ENCODE assay signal across 8 cellular contexts in the genomic region with DNA sequence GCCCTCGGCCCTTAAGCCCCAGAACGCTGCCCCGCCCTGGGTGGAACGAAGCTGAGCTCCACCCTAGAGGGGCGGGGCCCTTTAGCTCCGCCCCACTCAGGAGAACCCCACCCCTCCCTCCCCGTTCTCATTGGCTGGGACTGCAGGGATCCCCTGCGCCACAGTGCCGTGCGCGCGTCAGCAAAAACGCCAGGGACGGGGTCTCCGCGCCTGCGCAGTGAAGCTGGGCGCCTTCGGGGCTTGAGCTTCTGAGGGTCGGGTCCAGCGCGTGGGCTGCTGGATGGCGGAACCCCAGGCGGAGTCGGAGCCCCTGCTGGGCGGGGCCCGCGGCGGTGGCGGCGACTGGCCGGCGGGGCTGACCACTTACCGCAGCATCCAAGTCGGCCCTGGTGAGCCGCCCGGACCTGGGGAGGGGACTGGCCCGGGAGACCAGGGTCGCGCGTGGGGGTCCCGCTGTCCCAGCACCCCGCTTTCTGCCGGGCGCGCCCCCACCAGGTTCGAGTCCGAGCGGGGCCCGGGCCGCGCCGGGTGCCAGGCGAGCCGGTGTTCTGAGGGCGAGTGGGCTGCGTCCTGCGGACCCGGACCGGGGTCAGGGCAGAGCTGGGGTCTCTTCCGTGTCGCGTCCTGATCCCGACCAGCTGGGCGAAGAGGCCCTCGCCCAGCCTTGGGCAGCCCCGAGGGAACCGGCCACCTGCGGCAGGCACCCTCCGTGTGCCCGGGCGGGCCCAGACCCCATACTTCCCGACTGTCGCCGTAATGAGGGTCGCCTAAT. TPM values are rescaled to one million over a fixed set of nuclear protein-coding genes. Genes with fewer than 3 reads are reported as not detected.
DNase-seq lines count a peak whose midpoint lies in the region; ATAC-seq and TF ChIP-seq lines count a peak whose summit lies in the region.

A gene (plus strand): TSS at position 215 of the 772 bp plus-strand sequence. CDS start 66 bp downstream, at position 281.

- TF ChIP-seq CTCF in epithelial cell of proximal tubule (conservative IDR thresholded peaks at IDR 0.05; ENCODE audit: low read depth, low read length), result no peak

- peak; percentile 91 for ATAC-seq in GM21529 (IDR thresholded peaks at IDR 0.05; ENCODE audit: unreplicated experiment)

- peak within 1 kb of the TSS; percentile 94 for H3K4me3 ChIP-seq in epithelial cell of proximal tubule (ENCODE audit: low read depth, low read length)

- no peak for TF ChIP-seq RAD21 in Ishikawa (IDR thresholded peaks at IDR 0.05; ENCODE audit: low read depth)

- DNase-seq in DMS114 treated with DMSO at 0.1 percent for 48 hours (lab: John Stamatoyannopoulos, UW; ENCODE audit: unreplicated experiment), result peak; percentile 100
- DNase-seq in OCI-M2 (lab: John Stamatoyannopoulos, UW; ENCODE audit: unreplicated experiment), result peak; percentile 62
- peak; percentile 85 for DNase-seq in activated T-cell treated with anti-CD3 and anti-CD28 coated beads for 4 hours
- no peak for DNase-seq in epithelial cell of proximal tubule (ENCODE audit: low read depth)
- peak; percentile 94 for DNase-seq in mucosa of gallbladder (ENCODE audit: low spot score)
- peak; percentile 85 for DNase-seq in stimulated activated CD8-positive, alpha-beta memory T cell treated with anti-CD3 and anti-CD28 coated beads, Interleukin-4, amount 100 ng/mL, for 24 hours (ENCODE audit: low read depth)

- TF ChIP-seq EP300 in Ishikawa (IDR thresholded peaks at IDR 0.05; ENCODE audit: borderline replicate concordance), result peak; percentile 11; the same call in 1 of the 2 replicates

TF ChIP-seq in Ishikawa, 13 proteins besides CTCF, POLR2A, EP300 and RAD21:
- TF ChIP-seq ZBTB7A (IDR thresholded peaks at IDR 0.05; ENCODE audit: low read depth) (peak; percentile 95), TAF1 (IDR thresholded peaks at IDR 0.05; ENCODE audit: low read depth) (peak; percentile 85), YY1 (IDR thresholded peaks at IDR 0.05; ENCODE audit: low read depth) (no peak), TCF12 (IDR thresholded peaks at IDR 0.05; ENCODE audit: low read depth) (no peak), NFIC (IDR thresholded peaks at IDR 0.05) (no peak), FOXM1 (IDR thresholded peaks at IDR 0.05; ENCODE audit: borderline replicate concordance, low read depth) (no peak), CEBPB (IDR thresholded peaks at IDR 0.05) (no peak), EGR1 (IDR thresholded peaks at IDR 0.05) (peak; percentile 24; the same call in 1 of the 2 replicates), TEAD4 (IDR thresholded peaks at IDR 0.05) (no peak), CREB1 (IDR thresholded peaks at IDR 0.05; ENCODE audit: low read depth) (peak; percentile 68)
- TF ChIP-seq, protein P1, sequence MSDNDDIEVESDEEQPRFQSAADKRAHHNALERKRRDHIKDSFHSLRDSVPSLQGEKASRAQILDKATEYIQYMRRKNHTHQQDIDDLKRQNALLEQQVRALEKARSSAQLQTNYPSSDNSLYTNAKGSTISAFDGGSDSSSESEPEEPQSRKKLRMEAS (IDR thresholded peaks at IDR 0.05), result peak; percentile 36
- TF ChIP-seq, protein P2, sequence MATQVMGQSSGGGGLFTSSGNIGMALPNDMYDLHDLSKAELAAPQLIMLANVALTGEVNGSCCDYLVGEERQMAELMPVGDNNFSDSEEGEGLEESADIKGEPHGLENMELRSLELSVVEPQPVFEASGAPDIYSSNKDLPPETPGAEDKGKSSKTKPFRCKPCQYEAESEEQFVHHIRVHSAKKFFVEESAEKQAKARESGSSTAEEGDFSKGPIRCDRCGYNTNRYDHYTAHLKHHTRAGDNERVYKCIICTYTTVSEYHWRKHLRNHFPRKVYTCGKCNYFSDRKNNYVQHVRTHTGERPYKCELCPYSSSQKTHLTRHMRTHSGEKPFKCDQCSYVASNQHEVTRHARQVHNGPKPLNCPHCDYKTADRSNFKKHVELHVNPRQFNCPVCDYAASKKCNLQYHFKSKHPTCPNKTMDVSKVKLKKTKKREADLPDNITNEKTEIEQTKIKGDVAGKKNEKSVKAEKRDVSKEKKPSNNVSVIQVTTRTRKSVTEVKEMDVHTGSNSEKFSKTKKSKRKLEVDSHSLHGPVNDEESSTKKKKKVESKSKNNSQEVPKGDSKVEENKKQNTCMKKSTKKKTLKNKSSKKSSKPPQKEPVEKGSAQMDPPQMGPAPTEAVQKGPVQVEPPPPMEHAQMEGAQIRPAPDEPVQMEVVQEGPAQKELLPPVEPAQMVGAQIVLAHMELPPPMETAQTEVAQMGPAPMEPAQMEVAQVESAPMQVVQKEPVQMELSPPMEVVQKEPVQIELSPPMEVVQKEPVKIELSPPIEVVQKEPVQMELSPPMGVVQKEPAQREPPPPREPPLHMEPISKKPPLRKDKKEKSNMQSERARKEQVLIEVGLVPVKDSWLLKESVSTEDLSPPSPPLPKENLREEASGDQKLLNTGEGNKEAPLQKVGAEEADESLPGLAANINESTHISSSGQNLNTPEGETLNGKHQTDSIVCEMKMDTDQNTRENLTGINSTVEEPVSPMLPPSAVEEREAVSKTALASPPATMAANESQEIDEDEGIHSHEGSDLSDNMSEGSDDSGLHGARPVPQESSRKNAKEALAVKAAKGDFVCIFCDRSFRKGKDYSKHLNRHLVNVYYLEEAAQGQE (IDR thresholded peaks at IDR 0.05; ENCODE audit: low read depth), result no peak; the same call in 1 of the 2 replicates
- TF ChIP-seq, protein P3, sequence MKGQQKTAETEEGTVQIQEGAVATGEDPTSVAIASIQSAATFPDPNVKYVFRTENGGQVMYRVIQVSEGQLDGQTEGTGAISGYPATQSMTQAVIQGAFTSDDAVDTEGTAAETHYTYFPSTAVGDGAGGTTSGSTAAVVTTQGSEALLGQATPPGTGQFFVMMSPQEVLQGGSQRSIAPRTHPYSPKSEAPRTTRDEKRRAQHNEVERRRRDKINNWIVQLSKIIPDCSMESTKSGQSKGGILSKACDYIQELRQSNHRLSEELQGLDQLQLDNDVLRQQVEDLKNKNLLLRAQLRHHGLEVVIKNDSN (IDR thresholded peaks at IDR 0.05), result no peak

RNA-seq across cellular contexts. Expression of the gene that starts here (rescaled TPM):
- total RNA-seq in epithelial cell of proximal tubule, result 6.3 and 8.4 TPM in 2 replicates
- total RNA-seq in mucosa of gallbladder, result 29.1 TPM
